In the genomic region with DNA sequence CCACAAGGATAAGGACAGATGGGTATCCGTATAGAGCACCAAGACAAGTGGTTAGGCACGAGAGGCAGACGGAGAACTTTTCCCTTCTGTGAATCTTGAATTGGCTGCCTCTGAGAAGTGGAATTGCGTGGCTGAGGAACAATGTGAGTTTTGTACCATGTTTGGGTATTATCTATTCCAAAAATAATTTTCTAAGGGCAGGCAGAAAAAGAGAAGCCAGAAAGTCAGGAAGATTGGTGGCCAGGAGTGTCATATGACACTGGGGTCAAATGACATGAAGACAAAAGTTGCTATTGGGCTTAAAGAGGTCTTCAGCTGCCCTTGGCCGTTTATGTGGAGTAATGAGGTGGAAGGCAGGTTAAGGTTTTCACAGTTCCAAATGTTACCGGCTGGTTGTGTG, we compare ENCODE assay signal across 1 cellular context.
A peak's percentile ranks its signal among the peaks of the same experiment; 100 is the strongest.
TF ChIP-seq lines count a peak whose summit lies in the region.

No MANE protein-coding gene starts in this region.

TF ChIP-seq in K562, 482 proteins besides CTCF, POLR2A, EP300 and RAD21:
- no peak for TF ChIP-seq MCM3 (IDR thresholded peaks at IDR 0.05)
- no peak for TF ChIP-seq HNRNPUL1 (IDR thresholded peaks at IDR 0.05; ENCODE audit: low read length)
- TF ChIP-seq MEIS2 (IDR thresholded peaks at IDR 0.05; ENCODE audit: partially characterized antibody): peak; percentile 19
- TF ChIP-seq, protein P1, sequence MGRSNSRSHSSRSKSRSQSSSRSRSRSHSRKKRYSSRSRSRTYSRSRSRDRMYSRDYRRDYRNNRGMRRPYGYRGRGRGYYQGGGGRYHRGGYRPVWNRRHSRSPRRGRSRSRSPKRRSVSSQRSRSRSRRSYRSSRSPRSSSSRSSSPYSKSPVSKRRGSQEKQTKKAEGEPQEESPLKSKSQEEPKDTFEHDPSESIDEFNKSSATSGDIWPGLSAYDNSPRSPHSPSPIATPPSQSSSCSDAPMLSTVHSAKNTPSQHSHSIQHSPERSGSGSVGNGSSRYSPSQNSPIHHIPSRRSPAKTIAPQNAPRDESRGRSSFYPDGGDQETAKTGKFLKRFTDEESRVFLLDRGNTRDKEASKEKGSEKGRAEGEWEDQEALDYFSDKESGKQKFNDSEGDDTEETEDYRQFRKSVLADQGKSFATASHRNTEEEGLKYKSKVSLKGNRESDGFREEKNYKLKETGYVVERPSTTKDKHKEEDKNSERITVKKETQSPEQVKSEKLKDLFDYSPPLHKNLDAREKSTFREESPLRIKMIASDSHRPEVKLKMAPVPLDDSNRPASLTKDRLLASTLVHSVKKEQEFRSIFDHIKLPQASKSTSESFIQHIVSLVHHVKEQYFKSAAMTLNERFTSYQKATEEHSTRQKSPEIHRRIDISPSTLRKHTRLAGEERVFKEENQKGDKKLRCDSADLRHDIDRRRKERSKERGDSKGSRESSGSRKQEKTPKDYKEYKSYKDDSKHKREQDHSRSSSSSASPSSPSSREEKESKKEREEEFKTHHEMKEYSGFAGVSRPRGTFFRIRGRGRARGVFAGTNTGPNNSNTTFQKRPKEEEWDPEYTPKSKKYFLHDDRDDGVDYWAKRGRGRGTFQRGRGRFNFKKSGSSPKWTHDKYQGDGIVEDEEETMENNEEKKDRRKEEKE (IDR thresholded peaks at IDR 0.05; ENCODE audit: borderline replicate concordance in 1 of 2, control insufficient read depth in 1 of 2, low read depth in 2 of 2, low read length in 1 of 2): no peak
- no peak for TF ChIP-seq NR2C1 (IDR thresholded peaks at IDR 0.05)
- peak; percentile 22; the same call in 1 of the 2 replicates for TF ChIP-seq NR2C1 (tag; IDR thresholded peaks at IDR 0.05)
- TF ChIP-seq CBFA2T3 (IDR thresholded peaks at IDR 0.05): no peak
- no peak for TF ChIP-seq POLR2B (IDR thresholded peaks at IDR 0.05; ENCODE audit: low read depth, partially characterized antibody)
- TF ChIP-seq BCOR (IDR thresholded peaks at IDR 0.05): no peak
- TF ChIP-seq SIRT6 (IDR thresholded peaks at IDR 0.05; ENCODE audit: low read depth, low read length): no peak
- TF ChIP-seq, protein P2, sequence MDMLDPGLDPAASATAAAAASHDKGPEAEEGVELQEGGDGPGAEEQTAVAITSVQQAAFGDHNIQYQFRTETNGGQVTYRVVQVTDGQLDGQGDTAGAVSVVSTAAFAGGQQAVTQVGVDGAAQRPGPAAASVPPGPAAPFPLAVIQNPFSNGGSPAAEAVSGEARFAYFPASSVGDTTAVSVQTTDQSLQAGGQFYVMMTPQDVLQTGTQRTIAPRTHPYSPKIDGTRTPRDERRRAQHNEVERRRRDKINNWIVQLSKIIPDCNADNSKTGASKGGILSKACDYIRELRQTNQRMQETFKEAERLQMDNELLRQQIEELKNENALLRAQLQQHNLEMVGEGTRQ (CRISPR knock-in tag; IDR thresholded peaks at IDR 0.05): peak; percentile 35; the same call in 1 of the 2 replicates
- no peak for TF ChIP-seq ZSCAN29 (IDR thresholded peaks at IDR 0.05)
- TF ChIP-seq KDM5B (IDR thresholded peaks at IDR 0.05; ENCODE audit: insufficient replicate concordance, low read depth, low read length): no peak
- no peak for TF ChIP-seq FOS (IDR thresholded peaks at IDR 0.05; ENCODE audit: extremely low read depth, insufficient read length)
- TF ChIP-seq MTF1 (CRISPR knock-in tag; IDR thresholded peaks at IDR 0.05; ENCODE audit: borderline replicate concordance): no peak
- TF ChIP-seq HIVEP1 (CRISPR knock-in tag; IDR thresholded peaks at IDR 0.05): no peak
- TF ChIP-seq, protein P3, sequence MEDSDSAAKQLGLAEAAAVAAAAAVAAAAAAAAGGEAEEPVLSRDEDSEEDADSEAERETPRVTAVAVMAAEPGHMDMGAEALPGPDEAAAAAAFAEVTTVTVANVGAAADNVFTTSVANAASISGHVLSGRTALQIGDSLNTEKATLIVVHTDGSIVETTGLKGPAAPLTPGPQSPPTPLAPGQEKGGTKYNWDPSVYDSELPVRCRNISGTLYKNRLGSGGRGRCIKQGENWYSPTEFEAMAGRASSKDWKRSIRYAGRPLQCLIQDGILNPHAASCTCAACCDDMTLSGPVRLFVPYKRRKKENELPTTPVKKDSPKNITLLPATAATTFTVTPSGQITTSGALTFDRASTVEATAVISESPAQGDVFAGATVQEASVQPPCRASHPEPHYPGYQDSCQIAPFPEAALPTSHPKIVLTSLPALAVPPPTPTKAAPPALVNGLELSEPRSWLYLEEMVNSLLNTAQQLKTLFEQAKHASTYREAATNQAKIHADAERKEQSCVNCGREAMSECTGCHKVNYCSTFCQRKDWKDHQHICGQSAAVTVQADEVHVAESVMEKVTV (CRISPR knock-in tag; IDR thresholded peaks at IDR 0.05): no peak
- no peak for TF ChIP-seq ZFP1 (CRISPR knock-in tag; IDR thresholded peaks at IDR 0.05)
- peak; percentile 69 for TF ChIP-seq RAD51 (IDR thresholded peaks at IDR 0.05; ENCODE audit: borderline replicate concordance, low read depth)
- TF ChIP-seq, protein P4, sequence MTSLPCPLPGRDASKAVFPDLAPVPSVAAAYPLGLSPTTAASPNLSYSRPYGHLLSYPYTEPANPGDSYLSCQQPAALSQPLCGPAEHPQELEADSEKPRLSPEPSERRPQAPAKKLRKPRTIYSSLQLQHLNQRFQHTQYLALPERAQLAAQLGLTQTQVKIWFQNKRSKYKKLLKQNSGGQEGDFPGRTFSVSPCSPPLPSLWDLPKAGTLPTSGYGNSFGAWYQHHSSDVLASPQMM (CRISPR knock-in tag; IDR thresholded peaks at IDR 0.05): no peak
- peak; percentile 33 for TF ChIP-seq PHF20 (IDR thresholded peaks at IDR 0.05; ENCODE audit: partially characterized antibody)
- TF ChIP-seq ETV6 (IDR thresholded peaks at IDR 0.05; ENCODE audit: borderline replicate concordance in 1 of 2, low read depth in 2 of 2, low read length in 1 of 2): no peak
- TF ChIP-seq ETV6 (CRISPR knock-in tag; IDR thresholded peaks at IDR 0.05; ENCODE audit: borderline replicate concordance): no peak
- TF ChIP-seq NRF1 (conservative IDR thresholded peaks at IDR 0.05 in 1 of 2, IDR thresholded peaks at IDR 0.05 in 1 of 2): no peak
- TF ChIP-seq TAF15 (IDR thresholded peaks at IDR 0.05; ENCODE audit: low read depth, low read length): no peak
- TF ChIP-seq NR2C2 (CRISPR knock-in tag; IDR thresholded peaks at IDR 0.05): no peak
- peak; percentile 38; the same call in 1 of the 2 replicates for TF ChIP-seq NR2C2 (tag; IDR thresholded peaks at IDR 0.05)
- TF ChIP-seq ZKSCAN3 (CRISPR knock-in tag; IDR thresholded peaks at IDR 0.05): no peak
